Comparison of ENCODE assay signal across 12 cellular contexts in the genomic region with DNA sequence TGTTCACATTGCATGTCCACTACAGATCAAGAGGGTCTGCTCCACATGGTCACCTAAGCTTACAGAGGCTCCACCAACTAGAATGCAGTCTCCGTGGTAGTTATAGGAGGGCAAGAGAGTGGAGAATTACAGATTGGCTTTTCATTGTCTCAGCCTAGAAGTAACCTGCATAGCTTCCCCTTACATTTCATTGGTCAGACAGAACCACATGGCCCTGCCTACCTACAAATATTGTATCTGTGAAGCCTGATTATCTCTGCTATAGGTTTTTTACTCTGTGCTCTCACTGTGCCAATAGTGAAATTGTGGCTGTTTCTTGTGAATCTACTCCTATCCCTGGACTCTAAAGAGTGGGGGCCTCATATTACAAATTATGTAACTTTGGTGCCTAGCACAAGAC. TPM values are rescaled to one million over a fixed set of nuclear protein-coding genes. Genes with fewer than 3 reads are reported as not detected.
DNase-seq lines count a peak whose midpoint lies in the region; ATAC-seq and TF ChIP-seq lines count a peak whose summit lies in the region.
"Had no signal": no experiment of that assay in that cellular context is flagged by ENCODE, and none has a peak within 500 bp of the region (broad histone marks: within the 10 kb centered on the region; RNA-seq: fewer than 3 reads in every experiment).

No MANE protein-coding gene starts in this region.

- intact Hi-C loops in activated CD8-positive, alpha-beta T cell treated with anti-CD3 and anti-CD28 coated beads for 36 hours (cut with micrococcal nuclease): loop anchor here (10.0 kb wide), 3 partner anchors 107 to 297 kb away; no protein-coding TSS in a partner anchor
- intact Hi-C loops in natural killer cell (cut with micrococcal nuclease): no loop called here

- H3K9me3 ChIP-seq in BLaER1 treated with 17β-estradiol and CSF1 and Interleukin-3, amounts not matched to agents 10 nM and 100 nM (replicated peaks in 1 of 11): peaks cover 0 to 8% (median 5%) of the 10 kb centered on the region in 11 experiments; a peak in 10 of 22 replicates
- H3K9me3 ChIP-seq in HEK293 (ENCODE audit: control insufficient read depth, insufficient read depth, low read depth, low read length): no peaks in the 10 kb centered on the region

- H3K4me2 ChIP-seq in BLaER1 treated with 17β-estradiol and CSF1 and Interleukin-3, amounts not matched to agents 10 nM and 100 nM: peak overlapping the region in 10 of 11 experiments; percentile 6 to 95 (median 35); a peak in 16 of 22 replicates

- peak overlapping the region in 5 of 11 experiments; percentile 0 to 27 (median 15); a peak in 2 of 22 replicates for H3K27ac ChIP-seq in BLaER1 treated with 17β-estradiol and CSF1 and Interleukin-3, amounts not matched to agents 10 nM and 100 nM
- no peak overlapping the region for H3K27ac ChIP-seq in HEK293 (ENCODE audit: extremely low read depth, low read depth, low read length)

- CTCF ChIA-PET in HEK293 (lab: Yijun Ruan, JAX): interaction anchor here (0.5 to 4.7 kb wide), 5 partner anchors 19 to 757 kb away, joined by 3 to 31 read pairs (median 4); no protein-coding TSS in a partner anchor
- CTCF ChIA-PET in activated CD8-positive, alpha-beta T cell treated with anti-CD3 and anti-CD28 coated beads for 36 hours (lab: Charles Lee): interaction anchor here (1.4 to 6.4 kb wide), 3 partner anchors 107 to 268 kb away, joined by 5 to 36 read pairs (median 10); no protein-coding TSS in a partner anchor

- H3K27me3 ChIP-seq in BLaER1 treated with 17β-estradiol and CSF1 and Interleukin-3, amounts not matched to agents 10 nM and 100 nM: no peaks in the 10 kb centered on the region

- H3K9me3 Mint-ChIP-seq in activated CD8-positive, alpha-beta T cell treated with anti-CD3 and anti-CD28 coated beads for 36 hours: peaks cover 5% of the 10 kb centered on the region
- no peaks in the 10 kb centered on the region for H3K9me3 Mint-ChIP-seq in natural killer cell

- no peaks in the 10 kb centered on the region for H3K27me3 Mint-ChIP-seq in activated CD8-positive, alpha-beta T cell treated with anti-CD3 and anti-CD28 coated beads for 36 hours
- no peaks in the 10 kb centered on the region for H3K27me3 Mint-ChIP-seq in natural killer cell (ENCODE audit: low read depth in 2 of 2)

- no peak for DNase-seq in activated CD8-positive, alpha-beta T cell treated with anti-CD3 and anti-CD28 coated beads for 36 hours
- DNase-seq in natural killer cell (no peak), epidermal melanocyte (ENCODE audit: insufficient read length, low spot score) (no peak)
- DNase-seq: activated gamma-delta T cell; COR-L47; NCI-H2081; NK-92 treated with Interleukin-12 subunit alpha and Interleukin-12 subunit beta, amount 100 ng/mL, for 24 hours; SIG-M5 had no signal

- peaks cover 9 to 13% (median 10%) of the 10 kb centered on the region in 11 experiments; a peak in 21 of 22 replicates for H3K36me3 ChIP-seq in BLaER1 treated with 17β-estradiol and CSF1 and Interleukin-3, amounts not matched to agents 10 nM and 100 nM
- peaks cover 0 to 9% of the 10 kb centered on the region in 2 experiments; a peak in 1 of 3 replicates for H3K36me3 ChIP-seq in HEK293 (ENCODE audit: control insufficient read depth in 2 of 2, insufficient read depth in 1 of 2, low read length in 2 of 2)

- peak overlapping the region in 5 of 11 experiments; percentile 6 to 24 (median 14); a peak in 4 of 22 replicates for H3K9ac ChIP-seq in BLaER1 treated with 17β-estradiol and CSF1 and Interleukin-3, amounts not matched to agents 10 nM and 100 nM

- ATAC-seq in activated CD8-positive, alpha-beta T cell treated with anti-CD3 and anti-CD28 coated beads for 36 hours: no peak
- ATAC-seq in natural killer cell (no peak), HG02678 (IDR thresholded peaks at IDR 0.05; ENCODE audit: unreplicated experiment) (no peak), GM18520 (IDR thresholded peaks at IDR 0.05; ENCODE audit: unreplicated experiment) (no peak)

- peaks cover 25 to 34% (median 31%) of the 10 kb centered on the region in 10 experiments for H3K4me1 ChIP-seq in BLaER1 treated with 17β-estradiol and CSF1 and Interleukin-3, amounts not matched to agents 10 nM and 100 nM
- H3K4me1 ChIP-seq in HEK293 (ENCODE audit: control insufficient read depth, insufficient read depth, low read length): peaks cover 3% of the 10 kb centered on the region; the same call in 1 of the 2 replicates

- peaks cover 5% of the 10 kb centered on the region for H3K36me3 Mint-ChIP-seq in activated CD8-positive, alpha-beta T cell treated with anti-CD3 and anti-CD28 coated beads for 36 hours (ENCODE audit: low read depth)
- H3K36me3 Mint-ChIP-seq in natural killer cell: no peaks in the 10 kb centered on the region

- H4K20me1 ChIP-seq in BLaER1 treated with 17β-estradiol and CSF1 and Interleukin-3, amounts not matched to agents 10 nM and 100 nM: peaks cover 14 to 18% (median 15%) of the 10 kb centered on the region in 11 experiments; a peak in 21 of 22 replicates

- H3K4me1 Mint-ChIP-seq in activated CD8-positive, alpha-beta T cell treated with anti-CD3 and anti-CD28 coated beads for 36 hours (ENCODE audit: low read depth): peaks cover 25% of the 10 kb centered on the region
- H3K4me1 Mint-ChIP-seq in natural killer cell: peaks cover 20 to 25% of the 10 kb centered on the region in 2 donors

- POLR2A ChIA-PET in HEK293 (lab: Yijun Ruan, JAX): interaction anchor here (0.5 to 1.0 kb wide), 2 partner anchors 8 to 9 kb away, joined by 3 to 4 read pairs; no protein-coding TSS in a partner anchor
- POLR2A ChIA-PET in activated CD8-positive, alpha-beta T cell treated with anti-CD3 and anti-CD28 coated beads for 36 hours (lab: Charles Lee): interaction anchor here (0.6 kb wide), 1 partner anchor 20 kb away, joined by 3 read pairs; no protein-coding TSS in a partner anchor

- H3K4me3 Mint-ChIP-seq in activated CD8-positive, alpha-beta T cell treated with anti-CD3 and anti-CD28 coated beads for 36 hours: no peak overlapping the region
- peak overlapping the region; percentile 56 for H3K4me3 Mint-ChIP-seq in natural killer cell

- TF ChIP-seq CTCF in HEK293 (tag by site-specific recombination; IDR thresholded peaks at IDR 0.05) (no peak), natural killer cell (IDR thresholded peaks at IDR 0.05) (no peak)
- no peak for TF ChIP-seq CTCF in activated CD8-positive, alpha-beta T cell treated with anti-CD3 and anti-CD28 coated beads for 36 hours (IDR thresholded peaks at IDR 0.05)

- H3K27ac Mint-ChIP-seq in activated CD8-positive, alpha-beta T cell treated with anti-CD3 and anti-CD28 coated beads for 36 hours: peak overlapping the region; percentile 78
- peak overlapping the region; percentile 70 to 96 for H3K27ac Mint-ChIP-seq in natural killer cell

- no peak overlapping the region for H3K4me3 ChIP-seq in BLaER1 treated with 17β-estradiol and CSF1 and Interleukin-3, amounts not matched to agents 10 nM and 100 nM
- H3K4me3 ChIP-seq in HEK293 (ENCODE audit: low read depth, low read length): no peak overlapping the region

TF ChIP-seq in HEK293, 187 proteins besides CTCF, POLR2A, EP300 and RAD21:
- TF ChIP-seq ZNF776 (tag by site-specific recombination; IDR thresholded peaks at IDR 0.05; ENCODE audit: borderline replicate concordance) (no peak), BCL11B (tag by site-specific recombination; IDR thresholded peaks at IDR 0.05; ENCODE audit: low read depth) (no peak), ZNF747 (tag by site-specific recombination; IDR thresholded peaks at IDR 0.05) (no peak), ZBTB17 (tag by site-specific recombination; IDR thresholded peaks at IDR 0.05) (0 out of 2 replicates have a peak, but pooled peaks have one; percentile 23)

RNA-seq across cellular contexts. Expression of a gene that starts 2.5 kb away (rescaled TPM):
- 10 to 100 TPM; 19.3 to 20.1 TPM for total RNA-seq in activated CD8-positive, alpha-beta T cell treated with anti-CD3 and anti-CD28 coated beads for 36 hours
- 10 to 100 TPM; 13.4 to 19.6 (median 17.5) TPM for total RNA-seq in natural killer cell

RNA-seq across cellular contexts. Expression of a gene that starts 8.6 kb away (rescaled TPM):
- 10 to 100 TPM; 15.8 to 16.5 TPM for total RNA-seq in activated CD8-positive, alpha-beta T cell treated with anti-CD3 and anti-CD28 coated beads for 36 hours
- total RNA-seq in natural killer cell: 10 to 100 TPM; 14.7 to 26.0 (median 24.5) TPM
